ENCODE assay signal across 8 cellular contexts in genomic region chr2:197804049-197804757, GRCh38. TPM values are rescaled to one million over a fixed set of nuclear protein-coding genes. Genes with fewer than 3 reads are reported as not detected.
DNase-seq lines count a peak whose midpoint lies in the region; ATAC-seq and TF ChIP-seq lines count a peak whose summit lies in the region.

PLCL1 (plus strand) TSS chr2:197804593.

- no peaks in the 10 kb centered on the region for H3K36me3 ChIP-seq in vagina

- peak; percentile 98 for ATAC-seq in GM18499 (IDR thresholded peaks at IDR 0.05; ENCODE audit: insufficient read depth, unreplicated experiment)
- peak; percentile 99 for ATAC-seq in HG02885 (IDR thresholded peaks at IDR 0.05; ENCODE audit: poor library complexity, unreplicated experiment)

- peak within 1 kb of the TSS; percentile 66 for H3K27ac ChIP-seq in vagina

- TF ChIP-seq CTCF in vagina (IDR thresholded peaks at IDR 0.05): no peak

- peak in 1 of 2 donors; percentile 55 for TF ChIP-seq POLR2A in vagina (IDR thresholded peaks at IDR 0.05)

- no peaks in the 10 kb centered on the region for H3K9me3 ChIP-seq in vagina

- DNase-seq in NCI-H1694 (lab: John Stamatoyannopoulos, UW): peak; percentile 82
- peak; percentile 86 for DNase-seq in T1000 (lab: John Stamatoyannopoulos, UW)
- DNase-seq in astrocyte of the hippocampus (ENCODE audit: low read depth, low spot score): peak; percentile 97
- DNase-seq in hepatic stellate cell (ENCODE audit: low spot score): peak; percentile 94
- peak; percentile 97 for DNase-seq in putamen (ENCODE audit: low spot score)
- peak in 1 of 2 donors; percentile 93 for DNase-seq in vagina (ENCODE audit: extremely low spot score in 2 of 2)

- intact Hi-C loops in vagina (cut with DNase I): loop anchor here (5.0 kb wide), 1 partner anchor 323 kb away; no protein-coding TSS in a partner anchor

- no peaks in the 10 kb centered on the region for H3K27me3 ChIP-seq in vagina

- peak within 1 kb of the TSS; percentile 70 to 81 for H3K4me3 ChIP-seq in vagina

- H3K4me1 ChIP-seq in vagina: peaks cover 11% of the 10 kb centered on the region

RNA-seq across cellular contexts. Expression of gene PLCL1, which starts in this region (rescaled TPM):
- total RNA-seq in vagina: 6.6 TPM
